ENCODE assay signal across 11 cellular contexts in genomic region chr5:27241564-27242257, GRCh38.
DNase-seq lines count a peak whose midpoint lies in the region; ATAC-seq and TF ChIP-seq lines count a peak whose summit lies in the region.
"Had no signal": no experiment of that assay in that cellular context is flagged by ENCODE, and none has a peak within 500 bp of the region (broad histone marks: within the 10 kb centered on the region; RNA-seq: fewer than 3 reads in every experiment).

No MANE protein-coding gene starts in this region.

- CTCF ChIA-PET in RWPE1 (lab: Yijun Ruan, JAX) = interaction anchor here (0.6 to 0.7 kb wide), 4 partner anchors 46 to 924 kb away, joined by 3 to 4 read pairs (median 3); no protein-coding TSS in a partner anchor

- no peak overlapping the region for H3K27ac ChIP-seq in RWPE1

- TF ChIP-seq CTCF in HFFc6 (IDR thresholded peaks at IDR 0.05) = peak; percentile 68
- TF ChIP-seq CTCF in RWPE1 (conservative IDR thresholded peaks at IDR 0.05; ENCODE audit: low read depth) = peak; percentile 56

- H3K27ac Mint-ChIP-seq in HFFc6 = peak overlapping the region; percentile 82
- H3K27ac Mint-ChIP-seq in stimulated activated naive B cell treated with anti-CD40 and anti-IgM and Interleukin-4, amounts not matched to agents 10 μg/mL and 1 μg/mL and 100 μg/mL, for 72 hours = no peak overlapping the region

- DNase-seq in HFFc6 (peak; percentile 95), RWPE1 (ENCODE audit: low spot score) (peak; percentile 32), skeletal muscle cell (ENCODE audit: low read depth) (peak; percentile 95)
- DNase-seq in stimulated activated CD4-positive, alpha-beta T cell treated with anti-CD3 and anti-CD28 coated beads, Interleukin-2, amount 100 ng/mL, for 24 hours = no peak
- no peak for DNase-seq in stimulated activated naive B cell treated with anti-CD40 and anti-IgM and Interleukin-4, amounts not matched to agents 10 μg/mL and 1 μg/mL and 100 μg/mL, for 72 hours
- DNase-seq: cortex of kidney; retina; stimulated activated naive CD8-positive, alpha-beta T cell treated with anti-CD3 and anti-CD28 coated beads, Interleukin-15, Interleukin-2, amounts not matched to agents 100 U/mL and 50 U/mL, for 24 hours had no signal

- POLR2A ChIA-PET in RWPE1 (lab: Yijun Ruan, JAX; ENCODE audit: low non-redundant PET) = no interaction called here

- H3K36me3 Mint-ChIP-seq in HFFc6 (ENCODE audit: low read depth) = peaks cover 27% of the 10 kb centered on the region
- no peaks in the 10 kb centered on the region for H3K36me3 Mint-ChIP-seq in stimulated activated naive B cell treated with anti-CD40 and anti-IgM and Interleukin-4, amounts not matched to agents 10 μg/mL and 1 μg/mL and 100 μg/mL, for 72 hours

- peaks cover 13% of the 10 kb centered on the region for H3K9me3 Mint-ChIP-seq in HFFc6
- peaks cover 0 to 6% of the 10 kb centered on the region in 2 donors for H3K9me3 Mint-ChIP-seq in stimulated activated naive B cell treated with anti-CD40 and anti-IgM and Interleukin-4, amounts not matched to agents 10 μg/mL and 1 μg/mL and 100 μg/mL, for 72 hours

- H3K27me3 Mint-ChIP-seq in HFFc6 (ENCODE audit: insufficient read depth) = no peaks in the 10 kb centered on the region
- H3K27me3 Mint-ChIP-seq in stimulated activated naive B cell treated with anti-CD40 and anti-IgM and Interleukin-4, amounts not matched to agents 10 μg/mL and 1 μg/mL and 100 μg/mL, for 72 hours = no peaks in the 10 kb centered on the region

- H3K4me1 Mint-ChIP-seq in HFFc6 (ENCODE audit: low read depth) = peaks cover 51% of the 10 kb centered on the region
- no peaks in the 10 kb centered on the region for H3K4me1 Mint-ChIP-seq in stimulated activated naive B cell treated with anti-CD40 and anti-IgM and Interleukin-4, amounts not matched to agents 10 μg/mL and 1 μg/mL and 100 μg/mL, for 72 hours

- peak overlapping the region; percentile 64; the same call in 1 of the 2 replicates for H3K4me3 Mint-ChIP-seq in HFFc6
- no peak overlapping the region for H3K4me3 Mint-ChIP-seq in stimulated activated naive B cell treated with anti-CD40 and anti-IgM and Interleukin-4, amounts not matched to agents 10 μg/mL and 1 μg/mL and 100 μg/mL, for 72 hours

- ATAC-seq in esophagus mucosa = peak; percentile 65
- ATAC-seq in GM19035 (IDR thresholded peaks at IDR 0.05; ENCODE audit: unreplicated experiment) = no peak
- no peak for ATAC-seq in HG03108 (IDR thresholded peaks at IDR 0.05; ENCODE audit: unreplicated experiment)
- ATAC-seq in stimulated activated naive B cell treated with anti-CD40 and anti-IgM and Interleukin-4, amounts not matched to agents 10 μg/mL and 1 μg/mL and 100 μg/mL, for 72 hours (replicated peaks) = no peak
- ATAC-seq: stimulated activated naive CD8-positive, alpha-beta T cell treated with anti-CD3 and anti-CD28 coated beads, Interleukin-15, Interleukin-2, amounts not matched to agents 100 U/mL and 50 U/mL, for 24 hours had no signal

- no peak overlapping the region for H3K4me3 ChIP-seq in skeletal muscle cell (ENCODE audit: low read depth, low read length)

Comparison
In these comparisons a context has a peak if more than half of its experiments do, and no peak if none do; other contexts are left out.
1. DNase-seq: peak in HFFc6 (single experiment), RWPE1 (single experiment) and skeletal muscle cell (single experiment); none in stimulated activated CD4-positive, alpha-beta T cell treated with anti-CD3 and anti-CD28 coated beads, Interleukin-2, amount 100 ng/mL, for 24 hours (0 of 2) and stimulated activated naive B cell treated with anti-CD40 and anti-IgM and Interleukin-4, amounts not matched to agents 10 μg/mL and 1 μg/mL and 100 μg/mL, for 72 hours (single experiment).